1 cellular context compared by ENCODE assay signal in the genomic region with DNA sequence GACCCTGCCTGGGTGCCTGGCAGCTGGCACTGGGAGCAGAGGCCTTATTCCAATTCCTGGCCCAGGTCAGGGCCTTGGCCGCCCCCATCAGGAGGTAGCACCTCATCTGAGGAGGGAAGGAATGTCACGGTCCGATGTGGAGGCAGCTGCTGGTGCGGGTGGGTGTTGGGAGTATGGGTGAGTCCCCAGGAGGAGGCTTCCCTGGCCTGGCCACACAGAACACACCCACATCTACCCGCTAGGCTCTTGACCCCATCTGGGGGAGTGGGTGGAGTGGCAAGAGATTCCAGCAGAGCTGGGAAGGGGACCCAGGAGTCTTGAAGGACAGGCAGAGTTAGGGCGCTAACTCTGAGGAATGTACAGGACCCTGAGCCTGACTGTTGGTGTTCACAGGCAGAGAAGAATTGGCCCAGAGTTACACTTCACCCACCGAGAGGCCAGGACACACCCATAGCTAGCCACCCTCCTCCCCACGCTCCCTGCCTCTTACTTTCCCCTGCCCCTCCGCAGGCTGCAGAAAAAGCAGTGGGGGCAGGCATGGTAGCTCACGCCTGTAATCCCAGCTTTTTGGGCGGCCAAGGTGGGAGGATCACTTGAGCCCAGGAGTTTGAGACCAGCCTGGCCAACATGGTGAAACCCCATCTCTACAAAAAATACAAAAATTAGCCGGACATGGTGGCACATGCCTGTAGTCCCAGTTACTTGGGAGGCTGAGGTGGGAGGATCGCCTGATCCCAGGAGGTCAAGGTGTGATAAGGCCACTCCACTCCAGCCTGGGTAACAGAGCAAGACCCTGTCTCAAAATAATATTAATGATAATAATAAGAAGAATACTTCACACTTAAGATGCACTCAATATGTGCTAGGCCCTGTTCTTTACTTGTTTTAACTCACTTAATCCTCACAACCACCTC.
TF ChIP-seq lines count a peak whose summit lies in the region.

No MANE protein-coding gene starts in this region.

TF ChIP-seq in IMR-90, 13 proteins besides CTCF, POLR2A, EP300 and RAD21:
- TF ChIP-seq MAFK (IDR thresholded peaks at IDR 0.05; ENCODE audit: low read depth, low read length) = no peak
- no peak for TF ChIP-seq ELK1 (IDR thresholded peaks at IDR 0.05; ENCODE audit: borderline replicate concordance, low read depth, low read length)
- TF ChIP-seq CHD1 (IDR thresholded peaks at IDR 0.05; ENCODE audit: low read depth, low read length) = no peak
